Comparison of ENCODE assay signal across 14 cellular contexts in the genomic region with DNA sequence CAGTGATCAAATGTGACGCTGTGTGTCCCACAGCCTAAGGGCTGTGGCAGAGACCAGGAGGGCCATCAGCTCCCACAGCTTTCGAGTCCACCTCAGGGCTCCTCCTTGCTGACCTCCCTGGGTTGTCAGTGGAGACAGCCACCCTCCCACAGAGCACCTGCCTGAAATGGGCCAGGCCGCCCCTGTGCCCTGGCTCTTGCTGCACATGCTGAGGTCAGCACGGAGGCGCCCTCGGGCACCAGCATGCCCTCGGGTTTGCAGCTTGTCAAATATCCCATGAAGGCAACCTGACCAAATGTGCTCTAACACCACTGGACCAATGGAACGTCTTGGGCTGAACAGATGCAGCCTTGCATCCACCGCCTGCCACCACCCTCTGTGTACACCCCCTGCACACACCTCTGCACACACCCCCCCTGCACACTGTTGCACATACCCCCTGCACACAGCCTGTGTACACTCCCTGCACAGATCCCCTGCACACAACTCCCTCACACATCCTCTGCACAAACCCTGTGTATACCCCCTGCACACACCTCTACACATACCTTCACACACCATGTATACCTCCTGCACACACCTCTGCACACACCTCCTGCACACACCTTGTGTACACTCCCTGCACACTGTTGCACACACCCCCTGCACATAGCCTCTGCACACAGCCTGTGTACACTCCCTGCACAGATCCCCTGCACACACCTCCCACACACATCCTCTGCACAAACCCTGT. TPM values are rescaled to one million over a fixed set of nuclear protein-coding genes. Genes with fewer than 3 reads are reported as not detected.
A peak's percentile ranks its signal among the peaks of the same experiment; 100 is the strongest.
DNase-seq lines count a peak whose midpoint lies in the region; ATAC-seq and TF ChIP-seq lines count a peak whose summit lies in the region.
"Had no signal": no experiment of that assay in that cellular context is flagged by ENCODE, and none has a peak within 500 bp of the region (broad histone marks: within the 10 kb centered on the region; RNA-seq: fewer than 3 reads in every experiment).

No MANE protein-coding gene starts in this region.

- no peak overlapping the region for H3K4ac ChIP-seq in IMR-90 (ENCODE audit: low read depth, low read length)

- H3K27ac Mint-ChIP-seq in CD4-positive, alpha-beta memory T cell = peak overlapping the region in 2 of 7 donors; percentile 0 to 29
- H3K27ac Mint-ChIP-seq in effector memory CD8-positive, alpha-beta T cell = peak overlapping the region in 1 of 2 donors; percentile 74

- in situ Hi-C loops in IMR-90 (cut with MboI; ENCODE audit: low sequenced_read_pairs) = no loop called here

- no peaks in the 10 kb centered on the region for H3K27me3 ChIP-seq in CD4-positive, alpha-beta memory T cell (ENCODE audit: insufficient read depth, low read length)
- H3K27me3 ChIP-seq in IMR-90 (ENCODE audit: control insufficient read depth, insufficient read depth, low read length) (peaks cover 11% of the 10 kb centered on the region; the same call in 1 of the 2 replicates), neural cell (ENCODE audit: insufficient read depth, low read depth, low read length) (no peaks in the 10 kb centered on the region)

- H3K18ac ChIP-seq in IMR-90 (ENCODE audit: low read depth, low read length) = no peak overlapping the region

- no peak overlapping the region for H2BK20ac ChIP-seq in IMR-90 (ENCODE audit: low read depth, low read length)

- peaks cover 19 to 39% (median 31%) of the 10 kb centered on the region in 4 donors for H3K4me1 Mint-ChIP-seq in CD4-positive, alpha-beta memory T cell
- peaks cover 24 to 26% of the 10 kb centered on the region in 2 donors for H3K4me1 Mint-ChIP-seq in effector memory CD8-positive, alpha-beta T cell (ENCODE audit: low read depth in 2 of 2)

- no peak overlapping the region for H4K5ac ChIP-seq in IMR-90 (ENCODE audit: low read depth, low read length)

- POLR2A ChIA-PET in CD4-positive, alpha-beta memory T cell (lab: Charles Lee; ENCODE audit: partially characterized antibody) = no interaction called here
- POLR2A ChIA-PET in IMR-90 (lab: Charles Lee; ENCODE audit: unreplicated experiment) = no interaction called here

- H3K4me3 Mint-ChIP-seq in CD4-positive, alpha-beta memory T cell = peak overlapping the region; percentile 2 to 88 (median 80)
- peak overlapping the region; percentile 81 to 94 for H3K4me3 Mint-ChIP-seq in effector memory CD8-positive, alpha-beta T cell

- H4K20me1 ChIP-seq in IMR-90 (ENCODE audit: insufficient read depth, low read length) = no peaks in the 10 kb centered on the region
- H4K20me1 ChIP-seq in neural cell (ENCODE audit: insufficient read depth) = no peaks in the 10 kb centered on the region

- 84% methylated on average over 8 of the region's 9 CpGs; no CpG with 5 or more reads in 1 of the 2 experiments for WGBS in IMR-90 (ENCODE audit: extremely low coverage in 2 of 2, insufficient read length in 1 of 2), 2 experiments

- H3K27ac ChIP-seq in CD4-positive, alpha-beta memory T cell (ENCODE audit: low read depth, low read length) = no peak overlapping the region
- H3K27ac ChIP-seq in IMR-90 (ENCODE audit: insufficient read depth, low read length) = no peak overlapping the region
- no peak overlapping the region for H3K27ac ChIP-seq in neural cell (ENCODE audit: low read length)
- H3K27ac ChIP-seq: gastrocnemius medialis, SK-N-MC, skin epidermis had no signal

- no peaks in the 10 kb centered on the region for H3K36me3 ChIP-seq in CD4-positive, alpha-beta memory T cell (ENCODE audit: insufficient read depth, low read length)
- H3K36me3 ChIP-seq in IMR-90 (ENCODE audit: control insufficient read depth, insufficient read depth, low read length) (no peaks in the 10 kb centered on the region), neural cell (ENCODE audit: insufficient read depth, low read length) (no peaks in the 10 kb centered on the region)
- H3K36me3 ChIP-seq: gastrocnemius medialis had no signal

- no peaks in the 10 kb centered on the region for H3K9me3 ChIP-seq in CD4-positive, alpha-beta memory T cell (ENCODE audit: control insufficient read depth in 1 of 2, low read length in 2 of 2)
- H3K9me3 ChIP-seq in IMR-90 (ENCODE audit: control insufficient read depth, insufficient read depth, low read length) (no peaks in the 10 kb centered on the region), neural cell (ENCODE audit: low read length) (no peaks in the 10 kb centered on the region)
- H3K9me3 ChIP-seq: gastrocnemius medialis had no signal

- H3K9ac ChIP-seq in IMR-90 (ENCODE audit: low read depth, low read length) (no peak overlapping the region), neural cell (ENCODE audit: low read length) (no peak overlapping the region)

- no peak for TF ChIP-seq POLR2A in IMR-90 (IDR thresholded peaks at IDR 0.05; ENCODE audit: low read depth, low read length)

- BruUV-seq in IMR-90 (replicated peaks; lab: Mats Ljungman, UMichigan) = no TSS peak

- no peak overlapping the region for H2BK5ac ChIP-seq in IMR-90 (ENCODE audit: low read depth, low read length, poor library complexity, severe bottlenecking)

- H3K79me2 ChIP-seq in neural cell (replicated peaks; ENCODE audit: insufficient read depth, low read length) = peaks cover 15% of the 10 kb centered on the region

- no peaks in the 10 kb centered on the region for H3K9me3 Mint-ChIP-seq in CD4-positive, alpha-beta memory T cell
- peaks cover 2 to 3% of the 10 kb centered on the region in 2 donors for H3K9me3 Mint-ChIP-seq in effector memory CD8-positive, alpha-beta T cell

- H3K23ac ChIP-seq in IMR-90 (ENCODE audit: low read depth, low read length) = no peak overlapping the region

- no peak overlapping the region for H4K91ac ChIP-seq in IMR-90 (ENCODE audit: insufficient read depth, low read depth, low read length)

- no peak overlapping the region for H4K8ac ChIP-seq in IMR-90 (ENCODE audit: low read depth in 2 of 2, low read length in 2 of 2)

- no peak overlapping the region for H3K4me3 ChIP-seq in CD4-positive, alpha-beta memory T cell (ENCODE audit: low read length in 2 of 2)
- H3K4me3 ChIP-seq in IMR-90 (ENCODE audit: insufficient read depth, low read depth, low read length) (no peak overlapping the region), neural cell (ENCODE audit: low read length) (peak overlapping the region; percentile 87)
- H3K4me3 ChIP-seq: gastrocnemius medialis, SK-N-MC, skin epidermis had no signal

- TF ChIP-seq CTCF in IMR-90 (conservative IDR thresholded peaks at IDR 0.05; ENCODE audit: low read depth, low read length) (no peak), neural cell (IDR thresholded peaks at IDR 0.05; ENCODE audit: poor library complexity, severe bottlenecking) (no peak)

- peak overlapping the region; percentile 28 for H2AK9ac ChIP-seq in IMR-90 (replicated peaks; ENCODE audit: low read depth, low read length, poor library complexity)

- H3K36me3 Mint-ChIP-seq in CD4-positive, alpha-beta memory T cell = peaks cover 0 to 10% of the 10 kb centered on the region in 2 donors
- H3K36me3 Mint-ChIP-seq in effector memory CD8-positive, alpha-beta T cell (ENCODE audit: insufficient read depth) = no peaks in the 10 kb centered on the region

- no peak for TF ChIP-seq EP300 in neural cell (conservative IDR thresholded peaks at IDR 0.05; ENCODE audit: poor library complexity, severe bottlenecking)

- CTCF ChIA-PET in CD4-positive, alpha-beta memory T cell (lab: Charles Lee; ENCODE audit: partially characterized antibody) = no interaction called here
- CTCF ChIA-PET in IMR-90 (lab: Yijun Ruan, JAX) = no interaction called here

- H2AFZ ChIP-seq in IMR-90 (replicated peaks; ENCODE audit: low read length, poor library complexity) (peak overlapping the region; percentile 32), neural cell (ENCODE audit: low read depth, low read length) (no peak overlapping the region)

- no peaks in the 10 kb centered on the region for H3F3A ChIP-seq in neural cell (ENCODE audit: insufficient read depth, low read length, poor library complexity, severe bottlenecking)

- intact Hi-C loops in CD4-positive, alpha-beta memory T cell (cut with micrococcal nuclease) = loop anchor here (5.0 kb wide), 2 partner anchors 282 to 338 kb away; partner anchors contain the start of genes BRD9, PDCD6 and TRIP13
- intact Hi-C loops in IMR-90 (cut with micrococcal nuclease) = loop anchor here (10.0 kb wide), 1 partner anchor 295 kb away; no protein-coding TSS in a partner anchor

- peaks cover 21% of the 10 kb centered on the region for H3K4me1 ChIP-seq in CD4-positive, alpha-beta memory T cell (ENCODE audit: insufficient read depth, low read length)
- H3K4me1 ChIP-seq in IMR-90 (ENCODE audit: control insufficient read depth, insufficient read depth, low read length) = peaks cover 2% of the 10 kb centered on the region; the same call in 1 of the 2 replicates

- DNase-seq in CD4-positive, alpha-beta memory T cell = no peak
- no peak for DNase-seq in IMR-90
- no peak for DNase-seq in effector memory CD8-positive, alpha-beta T cell
- DNase-seq: gastrocnemius medialis; H9; Karpas-422; NCI-H2171; stimulated activated CD4-positive, alpha-beta T cell treated with anti-CD3 and anti-CD28 coated beads, Interleukin-4, amount 100 ng/mL, for 24 hours had no signal

- peaks cover 5% of the 10 kb centered on the region for H3K9me1 ChIP-seq in IMR-90 (ENCODE audit: insufficient read depth, low read length)

- H2BK120ac ChIP-seq in IMR-90 (ENCODE audit: low read depth, low read length) = no peak overlapping the region

- peaks cover 10 to 13% of the 10 kb centered on the region in 2 experiments; a peak in 3 of 4 replicates for H3K79me1 ChIP-seq in IMR-90 (ENCODE audit: low read depth in 1 of 2, low read length in 2 of 2)

- H3K4me2 ChIP-seq in IMR-90 (ENCODE audit: low read depth, low read length) (no peak overlapping the region), neural cell (ENCODE audit: low read length) (no peak overlapping the region)

- no peak overlapping the region for H2BK15ac ChIP-seq in IMR-90 (ENCODE audit: low read depth, low read length)

- TF ChIP-seq RAD21 in IMR-90 (IDR thresholded peaks at IDR 0.05; ENCODE audit: low read length) = no peak
- TF ChIP-seq RAD21 in neural cell (conservative IDR thresholded peaks at IDR 0.05) = no peak

- no peak overlapping the region for H2AK5ac ChIP-seq in IMR-90 (ENCODE audit: low read depth, low read length)

- H3K56ac ChIP-seq in IMR-90 (ENCODE audit: extremely low read depth, insufficient read depth, low read length) = no peak overlapping the region

- no peak for ATAC-seq in IMR-90 (ENCODE audit: low read depth)
- ATAC-seq in effector memory CD8-positive, alpha-beta T cell (replicated peaks) = no peak
- no peak for ATAC-seq in GM18502 (IDR thresholded peaks at IDR 0.05; ENCODE audit: poor library complexity, unreplicated experiment)
- ATAC-seq in GM21737 (IDR thresholded peaks at IDR 0.05; ENCODE audit: unreplicated experiment) = no peak
- ATAC-seq in GM18909 (IDR thresholded peaks at IDR 0.05; ENCODE audit: poor library complexity, unreplicated experiment) = no peak
- ATAC-seq: gastrocnemius medialis had no signal

- H3K9me2 ChIP-seq in neural cell (ENCODE audit: insufficient read depth, low read length) = no peaks in the 10 kb centered on the region

- H3K14ac ChIP-seq in IMR-90 (replicated peaks; ENCODE audit: low read depth, low read length) = no peak overlapping the region

- H3K27me3 Mint-ChIP-seq in CD4-positive, alpha-beta memory T cell = peaks cover 6 to 17% of the 10 kb centered on the region in 2 donors
- H3K27me3 Mint-ChIP-seq in effector memory CD8-positive, alpha-beta T cell = peaks cover 17 to 33% of the 10 kb centered on the region in 2 donors

- dilution Hi-C loops in IMR-90 (cut with HindIII; ENCODE audit: low sequenced_read_pairs, unreplicated experiment) = no loop called here

RNA-seq across cellular contexts. Expression of gene CEP72, which starts 2.0 kb away (rescaled TPM):
- total RNA-seq in CD4-positive, alpha-beta memory T cell = 10 to 100 TPM; 26.7 to 28.0 TPM
- polyA plus RNA-seq in CD4-positive, alpha-beta memory T cell = 1 to 10 TPM; 2.5 to 5.8 TPM
- total RNA-seq in IMR-90 (2012; rRNA removed) = 2.8 and 2.9 TPM in 2 replicates
- 4.3 and 5.2 TPM in 2 replicates for polyA plus RNA-seq in IMR-90 (2012; rRNA removed)
- 1.8 and 3.9 TPM in 2 replicates for polyA plus RNA-seq in IMR-90 (2012; cell fraction: cytosol; rRNA removed)
- 8.1 and 8.8 TPM in 2 replicates for polyA plus RNA-seq in IMR-90 (2012; cell fraction: nucleus; rRNA removed; ENCODE audit: low replicate concordance)
- polyA plus RNA-seq in neural cell = 5.9 and 7.0 TPM in 2 replicates
- polyA minus RNA-seq in neural cell = 6.1 and 7.5 TPM in 2 replicates
